ENCODE assay signal across 9 cellular contexts in the genomic region with DNA sequence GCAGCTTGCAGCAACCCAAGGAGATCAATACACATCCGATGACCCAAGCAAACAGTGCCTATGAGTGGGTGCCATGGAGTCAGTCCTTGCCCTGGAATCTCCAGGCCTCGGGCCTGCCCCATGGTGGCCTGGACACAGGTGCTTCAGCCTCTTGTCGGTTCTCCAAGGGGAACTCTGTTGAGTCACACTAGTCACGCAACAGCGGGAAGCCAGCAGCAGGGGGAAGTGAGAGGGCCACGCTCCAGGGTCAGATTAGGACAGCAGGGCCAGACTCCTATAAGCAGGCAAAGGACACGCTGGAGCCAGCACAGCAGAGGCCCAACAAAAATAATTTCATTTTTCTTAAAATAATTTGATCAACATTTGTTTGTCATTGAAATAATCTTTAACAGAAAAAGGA. TPM values are rescaled to one million over a fixed set of nuclear protein-coding genes. Genes with fewer than 3 reads are reported as not detected.
A peak's percentile ranks its signal among the peaks of the same experiment; 100 is the strongest.
DNase-seq lines count a peak whose midpoint lies in the region; ATAC-seq and TF ChIP-seq lines count a peak whose summit lies in the region.
"Had no signal": no experiment of that assay in that cellular context is flagged by ENCODE, and none has a peak within 500 bp of the region (broad histone marks: within the 10 kb centered on the region; RNA-seq: fewer than 3 reads in every experiment).

No MANE protein-coding gene starts in this region.

- peaks cover 0 to 3% of the 10 kb centered on the region in 2 donors for H3K4me1 ChIP-seq in breast epithelium

- no peaks in the 10 kb centered on the region for H3K9me3 ChIP-seq in breast epithelium

- H3K36me3 Mint-ChIP-seq in activated CD8-positive, alpha-beta T cell treated with anti-CD3 and anti-CD28 coated beads for 36 hours (ENCODE audit: low read depth): no peaks in the 10 kb centered on the region
- H3K36me3 Mint-ChIP-seq: naive thymus-derived CD8-positive, alpha-beta T cell had no signal

- H3K4me3 Mint-ChIP-seq in activated CD8-positive, alpha-beta T cell treated with anti-CD3 and anti-CD28 coated beads for 36 hours: no peak overlapping the region

- no peak overlapping the region for H3K27ac Mint-ChIP-seq in activated CD8-positive, alpha-beta T cell treated with anti-CD3 and anti-CD28 coated beads for 36 hours
- H3K27ac Mint-ChIP-seq: naive thymus-derived CD8-positive, alpha-beta T cell had no signal

- DNase-seq in AG08395 (ENCODE audit: low spot score): peak; percentile 71
- DNase-seq in HuH-7 (ENCODE audit: low spot score): peak; percentile 68
- DNase-seq in breast epithelium (ENCODE audit: low spot score in 2 of 2): no peak
- peak; percentile 98 for DNase-seq in myocyte (ENCODE audit: low read depth)
- DNase-seq in stimulated activated CD4-positive, alpha-beta T cell treated with anti-CD3 and anti-CD28 coated beads, Interleukin-1b, Interleukin-23, amount 100 ng/mL, for 48 hours: no peak
- no peak for DNase-seq in activated CD8-positive, alpha-beta T cell treated with anti-CD3 and anti-CD28 coated beads for 36 hours

- no peaks in the 10 kb centered on the region for H3K27me3 Mint-ChIP-seq in activated CD8-positive, alpha-beta T cell treated with anti-CD3 and anti-CD28 coated beads for 36 hours

- ATAC-seq in GM19395 (IDR thresholded peaks at IDR 0.05; ENCODE audit: unreplicated experiment): peak; percentile 53
- ATAC-seq in GM21526 (IDR thresholded peaks at IDR 0.05; ENCODE audit: low FRiP score, unreplicated experiment): no peak
- no peak for ATAC-seq in activated CD8-positive, alpha-beta T cell treated with anti-CD3 and anti-CD28 coated beads for 36 hours
- ATAC-seq: naive thymus-derived CD8-positive, alpha-beta T cell had no signal

- CTCF ChIA-PET in activated CD8-positive, alpha-beta T cell treated with anti-CD3 and anti-CD28 coated beads for 36 hours (lab: Charles Lee): interaction anchor here (0.6 to 2.1 kb wide), 4 partner anchors 15 to 231 kb away, joined by 3 to 4 read pairs (median 3); no protein-coding TSS in a partner anchor

- no peak for TF ChIP-seq POLR2A in breast epithelium (IDR thresholded peaks at IDR 0.05)

- no peak overlapping the region for H3K4me3 ChIP-seq in breast epithelium

- no peaks in the 10 kb centered on the region for H3K9me3 Mint-ChIP-seq in activated CD8-positive, alpha-beta T cell treated with anti-CD3 and anti-CD28 coated beads for 36 hours
- H3K9me3 Mint-ChIP-seq: naive thymus-derived CD8-positive, alpha-beta T cell had no signal

- intact Hi-C loops in breast epithelium (cut with DNase I; ENCODE audit: low total_unique reads): no loop called here
- intact Hi-C loops in activated CD8-positive, alpha-beta T cell treated with anti-CD3 and anti-CD28 coated beads for 36 hours (cut with micrococcal nuclease): no loop called here

- peaks cover 20% of the 10 kb centered on the region for H3K4me1 Mint-ChIP-seq in activated CD8-positive, alpha-beta T cell treated with anti-CD3 and anti-CD28 coated beads for 36 hours (ENCODE audit: low read depth)

- peak in 1 of 3 donors; percentile 9 for TF ChIP-seq CTCF in breast epithelium (IDR thresholded peaks at IDR 0.05)
- no peak for TF ChIP-seq CTCF in activated CD8-positive, alpha-beta T cell treated with anti-CD3 and anti-CD28 coated beads for 36 hours (IDR thresholded peaks at IDR 0.05)

- no peaks in the 10 kb centered on the region for H3K27me3 ChIP-seq in breast epithelium

- POLR2A ChIA-PET in activated CD8-positive, alpha-beta T cell treated with anti-CD3 and anti-CD28 coated beads for 36 hours (lab: Charles Lee): no interaction called here

- no peaks in the 10 kb centered on the region for H3K36me3 ChIP-seq in breast epithelium

- H3K27ac ChIP-seq in breast epithelium: peak overlapping the region; percentile 14 to 62

RNA-seq across cellular contexts. Expression of a gene that starts 16.6 kb away (rescaled TPM):
- total RNA-seq in breast epithelium: 10 to 100 TPM in 2 of 3 donors, 1 to 10 TPM in 1; 4.0 to 20.8 (median 18.0) TPM
- total RNA-seq in myocyte: 43.8 and 55.7 TPM in 2 replicates
- polyA plus RNA-seq in myocyte (2012): 56.7 TPM
- total RNA-seq in activated CD8-positive, alpha-beta T cell treated with anti-CD3 and anti-CD28 coated beads for 36 hours: 1 to 10 TPM; 2.0 to 2.2 TPM

RNA-seq across cellular contexts. Expression of a gene that starts 57.0 kb away (rescaled TPM):
- 1 to 10 TPM in 1 of 3 donors, under 1 TPM in 2; 0.29 to 1.4 (median 0.98) TPM for total RNA-seq in breast epithelium
- 0.78 and 2.4 TPM in 2 replicates for total RNA-seq in myocyte
- polyA plus RNA-seq in myocyte (2012): 0.42 TPM
- total RNA-seq in activated CD8-positive, alpha-beta T cell treated with anti-CD3 and anti-CD28 coated beads for 36 hours: not detected
- total RNA-seq: naive thymus-derived CD8-positive, alpha-beta T cell had no signal

Comparison
In these comparisons a context has a peak if more than half of its experiments do, and no peak if none do; other contexts are left out.
1. DNase-seq: peak in AG08395 (single experiment), HuH-7 (single experiment) and myocyte (single experiment); none in breast epithelium (0 of 2), stimulated activated CD4-positive, alpha-beta T cell treated with anti-CD3 and anti-CD28 coated beads, Interleukin-1b, Interleukin-23, amount 100 ng/mL, for 48 hours (single experiment) and activated CD8-positive, alpha-beta T cell treated with anti-CD3 and anti-CD28 coated beads for 36 hours (single experiment).